ENCODE assay signal across 2 cellular contexts in the genomic region with DNA sequence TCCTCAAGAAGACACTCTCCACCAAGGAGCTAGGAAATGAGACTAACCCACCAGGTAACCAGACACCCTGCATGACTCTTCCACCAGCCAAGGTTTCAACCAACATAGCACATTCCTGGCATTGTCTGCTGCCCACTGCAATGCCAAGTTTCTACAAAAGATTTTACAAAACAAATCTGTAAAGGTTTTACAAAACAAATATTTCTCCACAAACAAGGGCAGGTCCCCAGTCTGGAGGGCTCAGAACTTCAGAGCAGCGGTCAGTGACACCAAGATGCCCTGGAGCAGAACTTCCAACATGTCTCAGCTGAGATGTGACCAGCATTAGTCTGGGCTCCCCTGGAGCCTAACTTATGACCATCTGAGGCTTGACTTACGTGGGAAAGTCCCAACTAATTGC.
TF ChIP-seq lines count a peak whose summit lies in the region.

No MANE protein-coding gene starts in this region.

TF ChIP-seq in A549, 52 proteins besides CTCF, POLR2A, EP300 and RAD21 (continued from another document):
- no peak for TF ChIP-seq MAZ (IDR thresholded peaks at IDR 0.05; ENCODE audit: borderline replicate concordance, low read depth, low read length)
- TF ChIP-seq POLR2AphosphoS2 (conservative IDR thresholded peaks at IDR 0.05; ENCODE audit: low read length), result no peak

TF ChIP-seq in WTC11, 78 proteins besides CTCF, POLR2A, EP300 and RAD21 (continued from another document):
- TF ChIP-seq, protein P1, sequence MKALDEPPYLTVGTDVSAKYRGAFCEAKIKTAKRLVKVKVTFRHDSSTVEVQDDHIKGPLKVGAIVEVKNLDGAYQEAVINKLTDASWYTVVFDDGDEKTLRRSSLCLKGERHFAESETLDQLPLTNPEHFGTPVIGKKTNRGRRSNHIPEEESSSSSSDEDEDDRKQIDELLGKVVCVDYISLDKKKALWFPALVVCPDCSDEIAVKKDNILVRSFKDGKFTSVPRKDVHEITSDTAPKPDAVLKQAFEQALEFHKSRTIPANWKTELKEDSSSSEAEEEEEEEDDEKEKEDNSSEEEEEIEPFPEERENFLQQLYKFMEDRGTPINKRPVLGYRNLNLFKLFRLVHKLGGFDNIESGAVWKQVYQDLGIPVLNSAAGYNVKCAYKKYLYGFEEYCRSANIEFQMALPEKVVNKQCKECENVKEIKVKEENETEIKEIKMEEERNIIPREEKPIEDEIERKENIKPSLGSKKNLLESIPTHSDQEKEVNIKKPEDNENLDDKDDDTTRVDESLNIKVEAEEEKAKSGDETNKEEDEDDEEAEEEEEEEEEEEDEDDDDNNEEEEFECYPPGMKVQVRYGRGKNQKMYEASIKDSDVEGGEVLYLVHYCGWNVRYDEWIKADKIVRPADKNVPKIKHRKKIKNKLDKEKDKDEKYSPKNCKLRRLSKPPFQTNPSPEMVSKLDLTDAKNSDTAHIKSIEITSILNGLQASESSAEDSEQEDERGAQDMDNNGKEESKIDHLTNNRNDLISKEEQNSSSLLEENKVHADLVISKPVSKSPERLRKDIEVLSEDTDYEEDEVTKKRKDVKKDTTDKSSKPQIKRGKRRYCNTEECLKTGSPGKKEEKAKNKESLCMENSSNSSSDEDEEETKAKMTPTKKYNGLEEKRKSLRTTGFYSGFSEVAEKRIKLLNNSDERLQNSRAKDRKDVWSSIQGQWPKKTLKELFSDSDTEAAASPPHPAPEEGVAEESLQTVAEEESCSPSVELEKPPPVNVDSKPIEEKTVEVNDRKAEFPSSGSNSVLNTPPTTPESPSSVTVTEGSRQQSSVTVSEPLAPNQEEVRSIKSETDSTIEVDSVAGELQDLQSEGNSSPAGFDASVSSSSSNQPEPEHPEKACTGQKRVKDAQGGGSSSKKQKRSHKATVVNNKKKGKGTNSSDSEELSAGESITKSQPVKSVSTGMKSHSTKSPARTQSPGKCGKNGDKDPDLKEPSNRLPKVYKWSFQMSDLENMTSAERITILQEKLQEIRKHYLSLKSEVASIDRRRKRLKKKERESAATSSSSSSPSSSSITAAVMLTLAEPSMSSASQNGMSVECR (CRISPR knock-in tag; IDR thresholded peaks at IDR 0.05; ENCODE audit: borderline replicate concordance), result no peak
- TF ChIP-seq GTF2I (CRISPR knock-in tag; conservative IDR thresholded peaks at IDR 0.05) (no peak), EMX1 (CRISPR knock-in tag; IDR thresholded peaks at IDR 0.05) (no peak)
- TF ChIP-seq, protein P2, sequence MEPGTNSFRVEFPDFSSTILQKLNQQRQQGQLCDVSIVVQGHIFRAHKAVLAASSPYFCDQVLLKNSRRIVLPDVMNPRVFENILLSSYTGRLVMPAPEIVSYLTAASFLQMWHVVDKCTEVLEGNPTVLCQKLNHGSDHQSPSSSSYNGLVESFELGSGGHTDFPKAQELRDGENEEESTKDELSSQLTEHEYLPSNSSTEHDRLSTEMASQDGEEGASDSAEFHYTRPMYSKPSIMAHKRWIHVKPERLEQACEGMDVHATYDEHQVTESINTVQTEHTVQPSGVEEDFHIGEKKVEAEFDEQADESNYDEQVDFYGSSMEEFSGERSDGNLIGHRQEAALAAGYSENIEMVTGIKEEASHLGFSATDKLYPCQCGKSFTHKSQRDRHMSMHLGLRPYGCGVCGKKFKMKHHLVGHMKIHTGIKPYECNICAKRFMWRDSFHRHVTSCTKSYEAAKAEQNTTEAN (CRISPR knock-in tag; IDR thresholded peaks at IDR 0.05), result no peak
- TF ChIP-seq, protein P3, sequence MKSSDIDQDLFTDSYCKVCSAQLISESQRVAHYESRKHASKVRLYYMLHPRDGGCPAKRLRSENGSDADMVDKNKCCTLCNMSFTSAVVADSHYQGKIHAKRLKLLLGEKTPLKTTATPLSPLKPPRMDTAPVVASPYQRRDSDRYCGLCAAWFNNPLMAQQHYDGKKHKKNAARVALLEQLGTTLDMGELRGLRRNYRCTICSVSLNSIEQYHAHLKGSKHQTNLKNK (CRISPR knock-in tag; IDR thresholded peaks at IDR 0.05), result no peak
- TF ChIP-seq, protein P4, sequence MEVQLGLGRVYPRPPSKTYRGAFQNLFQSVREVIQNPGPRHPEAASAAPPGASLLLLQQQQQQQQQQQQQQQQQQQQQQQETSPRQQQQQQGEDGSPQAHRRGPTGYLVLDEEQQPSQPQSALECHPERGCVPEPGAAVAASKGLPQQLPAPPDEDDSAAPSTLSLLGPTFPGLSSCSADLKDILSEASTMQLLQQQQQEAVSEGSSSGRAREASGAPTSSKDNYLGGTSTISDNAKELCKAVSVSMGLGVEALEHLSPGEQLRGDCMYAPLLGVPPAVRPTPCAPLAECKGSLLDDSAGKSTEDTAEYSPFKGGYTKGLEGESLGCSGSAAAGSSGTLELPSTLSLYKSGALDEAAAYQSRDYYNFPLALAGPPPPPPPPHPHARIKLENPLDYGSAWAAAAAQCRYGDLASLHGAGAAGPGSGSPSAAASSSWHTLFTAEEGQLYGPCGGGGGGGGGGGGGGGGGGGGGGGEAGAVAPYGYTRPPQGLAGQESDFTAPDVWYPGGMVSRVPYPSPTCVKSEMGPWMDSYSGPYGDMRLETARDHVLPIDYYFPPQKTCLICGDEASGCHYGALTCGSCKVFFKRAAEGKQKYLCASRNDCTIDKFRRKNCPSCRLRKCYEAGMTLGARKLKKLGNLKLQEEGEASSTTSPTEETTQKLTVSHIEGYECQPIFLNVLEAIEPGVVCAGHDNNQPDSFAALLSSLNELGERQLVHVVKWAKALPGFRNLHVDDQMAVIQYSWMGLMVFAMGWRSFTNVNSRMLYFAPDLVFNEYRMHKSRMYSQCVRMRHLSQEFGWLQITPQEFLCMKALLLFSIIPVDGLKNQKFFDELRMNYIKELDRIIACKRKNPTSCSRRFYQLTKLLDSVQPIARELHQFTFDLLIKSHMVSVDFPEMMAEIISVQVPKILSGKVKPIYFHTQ (CRISPR knock-in tag; IDR thresholded peaks at IDR 0.05), result no peak
- TF ChIP-seq, protein P5, sequence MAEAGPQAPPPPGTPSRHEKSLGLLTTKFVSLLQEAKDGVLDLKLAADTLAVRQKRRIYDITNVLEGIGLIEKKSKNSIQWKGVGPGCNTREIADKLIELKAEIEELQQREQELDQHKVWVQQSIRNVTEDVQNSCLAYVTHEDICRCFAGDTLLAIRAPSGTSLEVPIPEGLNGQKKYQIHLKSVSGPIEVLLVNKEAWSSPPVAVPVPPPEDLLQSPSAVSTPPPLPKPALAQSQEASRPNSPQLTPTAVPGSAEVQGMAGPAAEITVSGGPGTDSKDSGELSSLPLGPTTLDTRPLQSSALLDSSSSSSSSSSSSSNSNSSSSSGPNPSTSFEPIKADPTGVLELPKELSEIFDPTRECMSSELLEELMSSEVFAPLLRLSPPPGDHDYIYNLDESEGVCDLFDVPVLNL (CRISPR knock-in tag; IDR thresholded peaks at IDR 0.05; ENCODE audit: borderline replicate concordance, low read depth), result no peak
